ENCODE assay signal across 7 cellular contexts in the genomic region with DNA sequence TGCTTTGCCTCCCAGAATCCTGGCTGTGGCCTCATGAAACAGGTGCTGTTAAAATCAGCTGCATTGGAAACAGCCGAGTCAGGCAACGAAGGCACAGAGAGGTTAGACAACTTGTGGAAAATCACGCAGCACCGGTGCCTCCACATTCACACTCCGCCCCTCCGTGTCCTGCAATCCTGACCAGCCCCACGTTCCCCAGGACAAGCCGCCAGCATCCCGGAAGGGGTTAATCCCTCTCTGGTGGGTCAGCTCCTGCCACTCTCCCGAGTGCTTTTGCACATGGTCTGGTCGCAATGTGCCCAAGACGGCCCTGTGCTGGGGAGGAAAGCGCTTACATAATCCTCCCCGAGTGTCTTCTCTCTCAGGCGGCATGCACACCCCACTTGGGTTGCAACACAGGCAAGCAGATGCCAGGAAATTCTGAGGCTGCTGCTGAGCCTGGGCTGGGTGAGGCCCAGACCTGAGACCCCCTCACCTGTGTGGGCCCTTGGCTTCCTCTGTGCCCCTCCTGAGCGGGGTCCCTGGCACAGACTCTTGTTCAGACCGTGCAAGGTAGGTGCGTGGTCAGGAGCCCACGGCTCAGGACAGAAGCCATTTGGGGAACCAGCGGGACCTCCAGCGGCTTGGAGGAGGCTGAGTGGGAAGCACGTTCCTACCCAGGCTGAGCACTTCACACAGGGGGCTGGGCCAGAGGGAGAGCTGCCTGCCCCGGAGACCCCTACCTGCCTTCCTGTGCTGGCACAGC.
DNase-seq lines count a peak whose midpoint lies in the region; FAIRE-seq and TF ChIP-seq lines count a peak whose summit lies in the region.
"Not testable (repeated sequence)": the region's sequence is repeated elsewhere in the genome, so short reads cannot be mapped to it uniquely, and the experiment has no call there.

No MANE protein-coding gene starts in this region.

- H3K27ac ChIP-seq in kidney (ENCODE audit: low read depth in 2 of 2, low read length in 2 of 2) = not testable (repeated sequence)

- H3K9ac ChIP-seq in kidney (ENCODE audit: low read length in 2 of 2) = not testable (repeated sequence)

- H3K4me1 ChIP-seq in kidney (ENCODE audit: control insufficient read depth in 1 of 2, insufficient read depth in 1 of 2, low read depth in 1 of 2, low read length in 2 of 2) = not testable (repeated sequence)

- not testable (repeated sequence) for TF ChIP-seq CTCF in bronchial epithelial cell (IDR thresholded peaks at IDR 0.05; ENCODE audit: insufficient read depth, low read length, severe bottlenecking); kidney (IDR thresholded peaks at IDR 0.05; ENCODE audit: borderline replicate concordance, extremely low read depth, insufficient read depth)

- H3K27me3 ChIP-seq in bronchial epithelial cell (ENCODE audit: control insufficient read depth, insufficient read depth, low read length) = not testable (repeated sequence)

- H3K36me3 ChIP-seq in bronchial epithelial cell (ENCODE audit: control insufficient read depth, insufficient read depth, low read length); kidney (ENCODE audit: control insufficient read depth in 1 of 2, insufficient read depth in 2 of 2, low read length in 2 of 2): not testable (repeated sequence)

- peak; percentile 43 for FAIRE-seq in bronchial epithelial cell (lab: Jason Lieb, UNC)
- FAIRE-seq in kidney (lab: Jason Lieb, UNC) = not testable (repeated sequence)

- DNase-seq in GM04504 (ENCODE audit: low read depth) = peak; percentile 24
- DNase-seq in NOMO-1 treated with DMSO at 0.1 percent for 48 hours (lab: John Stamatoyannopoulos, UW; ENCODE audit: unreplicated experiment) = peak; percentile 35
- DNase-seq in bronchial epithelial cell (ENCODE audit: low read depth) = not testable (repeated sequence)
- peak; percentile 18 for DNase-seq in fibroblast of the conjunctiva (ENCODE audit: low read depth)
- DNase-seq in kidney = peak; percentile 58
- peak; percentile 60 for DNase-seq in occipital lobe (lab: John Stamatoyannopoulos, UW)
- DNase-seq in stromal cell of bone marrow (ENCODE audit: low read depth) = peak; percentile 9

- not testable (repeated sequence) for H3K9me3 ChIP-seq in kidney (ENCODE audit: control insufficient read depth in 1 of 2, low read length in 2 of 2)

- intact Hi-C loops in kidney (cut with DNase I) = not testable (repeated sequence)

- H3K4me3 ChIP-seq in bronchial epithelial cell (ENCODE audit: low read depth, low read length); kidney (ENCODE audit: low read length in 2 of 2): not testable (repeated sequence)
